ENCODE assay signal across 17 cellular contexts in genomic region chr5:34700078-34700452, GRCh38. TPM values are rescaled to one million over a fixed set of nuclear protein-coding genes. Genes with fewer than 3 reads are reported as not detected.
DNase-seq lines count a peak whose midpoint lies in the region; ATAC-seq and TF ChIP-seq lines count a peak whose summit lies in the region.
"Had no signal": no experiment of that assay in that cellular context is flagged by ENCODE, and none has a peak within 500 bp of the region (broad histone marks: within the 10 kb centered on the region; RNA-seq: fewer than 3 reads in every experiment).

No MANE protein-coding gene starts in this region.

- H4K20me1 ChIP-seq in hepatocyte (ENCODE audit: insufficient read depth, poor library complexity, severe bottlenecking) = no peaks in the 10 kb centered on the region

- intact Hi-C loops in cardiac septum (cut with DNase I) = no loop called here

- H3K79me2 ChIP-seq in hepatocyte = peaks cover 18% of the 10 kb centered on the region

- in situ Hi-C loops in ACHN (cut with HindIII; ENCODE audit: low pct_ligation_motif_present, low pct_unique_long_range_greater_than_20kb, low sequenced_read_pairs) = no loop called here

- H3K27me3 ChIP-seq in cardiac muscle cell (no peaks in the 10 kb centered on the region), hepatocyte (no peaks in the 10 kb centered on the region)

- no peaks in the 10 kb centered on the region for H3K27me3 Mint-ChIP-seq in nephron (ENCODE audit: low read depth)

- no peak overlapping the region for H2AFZ ChIP-seq in hepatocyte

- no peak overlapping the region for H3K4me3 ChIP-seq in cardiac muscle cell
- no peak overlapping the region for H3K4me3 ChIP-seq in hepatocyte

- H3K4me1 ChIP-seq in cardiac muscle cell (ENCODE audit: low read depth) (peaks cover 9% of the 10 kb centered on the region), hepatocyte (ENCODE audit: insufficient read depth) (peaks cover 31% of the 10 kb centered on the region)

- H3K27ac ChIP-seq in cardiac muscle cell (peak overlapping the region; percentile 2), hepatocyte (peak overlapping the region; percentile 47)
- H3K27ac ChIP-seq: C4-2B had no signal

- DNase-seq in cardiac muscle cell (ENCODE audit: low read depth in 1 of 2, low spot score in 1 of 2) (no peak), cardiac septum (ENCODE audit: low spot score) (no peak), hepatocyte (ENCODE audit: low spot score) (no peak), KG1 (lab: John Stamatoyannopoulos, UW) (no peak), ACHN (no peak), NCI-H2029 (lab: John Stamatoyannopoulos, UW) (no peak)
- DNase-seq: DMS153, EL, NCI-H1048, NCI-H146, NCI-H446, SK-N-SH had no signal

- H3K9me3 ChIP-seq in cardiac muscle cell (ENCODE audit: low read depth) (no peaks in the 10 kb centered on the region), hepatocyte (ENCODE audit: low read depth) (no peaks in the 10 kb centered on the region)
- H3K9me3 ChIP-seq: SK-N-SH had no signal

- whole genome bisulfite sequencing in hepatocyte (ENCODE audit: low lambda C conversion rate, missing lambda C conversion rate) = 90% methylated on average over 2 of the region's 2 CpGs

- ATAC-seq in HG03175 (IDR thresholded peaks at IDR 0.05; ENCODE audit: unreplicated experiment) = no peak
- ATAC-seq: Panc1, Right ventricle myocardium inferior had no signal

- TF ChIP-seq CTCF in cardiac muscle cell (IDR thresholded peaks at IDR 0.05; ENCODE audit: low read depth, low read length) = no peak
- no peak for TF ChIP-seq CTCF in hepatocyte (IDR thresholded peaks at IDR 0.05; ENCODE audit: poor library complexity)
- no peak for TF ChIP-seq CTCF in nephron (IDR thresholded peaks at IDR 0.05; ENCODE audit: unreplicated experiment in 3 of 3)

- H3K9me3 Mint-ChIP-seq in nephron = no peaks in the 10 kb centered on the region

- peaks cover 33% of the 10 kb centered on the region for H3K4me1 Mint-ChIP-seq in nephron

- H3K36me3 Mint-ChIP-seq in nephron (ENCODE audit: low read depth) = peaks cover 12% of the 10 kb centered on the region

- no peaks in the 10 kb centered on the region for H3K36me3 ChIP-seq in cardiac muscle cell
- H3K36me3 ChIP-seq in hepatocyte (replicated peaks; ENCODE audit: insufficient read depth, low read depth) = no peaks in the 10 kb centered on the region

- peak overlapping the region; percentile 53 for H3K4me2 ChIP-seq in hepatocyte
- H3K4me2 ChIP-seq: SK-N-SH had no signal

- peak overlapping the region in 2 of 3 experiments; percentile 51 to 62 for H3K27ac Mint-ChIP-seq in nephron

- H3K9me2 ChIP-seq in hepatocyte (replicated peaks; ENCODE audit: insufficient read depth) = no peaks in the 10 kb centered on the region
- H3K9me2 ChIP-seq: SK-N-SH had no signal

- no peak overlapping the region for H3K4me3 Mint-ChIP-seq in nephron

RNA-seq across cellular contexts. Expression of gene RAI14, which starts 43.9 kb away (rescaled TPM):
- total RNA-seq in cardiac muscle cell (11.6 and 12.8 TPM in 2 replicates), cardiac septum (17.5 TPM), hepatocyte (44.8 and 49.6 TPM in 2 replicates)
- polyA plus RNA-seq in cardiac muscle cell (9.6 and 13.4 TPM in 2 replicates), hepatocyte (31.3 and 42.2 TPM in 2 replicates)
